16 cellular contexts compared by ENCODE assay signal in the genomic region with DNA sequence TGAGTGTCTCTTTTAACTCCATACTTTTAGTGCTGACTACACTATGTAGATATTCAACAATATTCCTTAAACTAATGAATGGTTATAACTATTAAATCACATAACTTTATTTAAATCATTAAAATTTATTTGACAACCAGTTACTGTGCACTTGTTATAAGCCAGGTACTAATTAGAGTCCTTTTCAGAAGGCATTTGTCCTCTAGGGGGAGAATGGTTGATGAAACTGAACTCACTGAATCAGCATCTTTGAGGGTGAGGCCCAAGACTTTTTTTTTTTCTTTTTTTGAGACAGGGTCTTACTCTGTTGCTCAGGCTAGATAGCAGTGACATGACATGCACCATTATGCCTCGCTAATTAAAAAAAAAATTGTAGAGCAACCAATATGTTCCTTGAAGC.
DNase-seq lines count a peak whose midpoint lies in the region; ATAC-seq and TF ChIP-seq lines count a peak whose summit lies in the region.
"Had no signal": no experiment of that assay in that cellular context is flagged by ENCODE, and none has a peak within 500 bp of the region (broad histone marks: within the 10 kb centered on the region; RNA-seq: fewer than 3 reads in every experiment).

No MANE protein-coding gene starts in this region.

- H3K9me3 ChIP-seq in cardiac muscle cell (ENCODE audit: low read depth) (no peaks in the 10 kb centered on the region), left ventricle myocardium inferior (replicated peaks) (no peaks in the 10 kb centered on the region), OCI-LY3 (ENCODE audit: insufficient read depth, low read length) (no peaks in the 10 kb centered on the region), endodermal cell (ENCODE audit: control insufficient read depth, low read length) (no peaks in the 10 kb centered on the region), HAP-1 (no peaks in the 10 kb centered on the region), left lung (no peaks in the 10 kb centered on the region)
- H3K9me3 ChIP-seq: gastroesophageal sphincter had no signal

- no peaks in the 10 kb centered on the region for H3K36me3 ChIP-seq in cardiac muscle cell
- no peaks in the 10 kb centered on the region for H3K36me3 ChIP-seq in left ventricle myocardium inferior
- no peaks in the 10 kb centered on the region for H3K36me3 ChIP-seq in OCI-LY3 (replicated peaks; ENCODE audit: low read depth, low read length)
- no peaks in the 10 kb centered on the region for H3K36me3 ChIP-seq in endodermal cell (ENCODE audit: control insufficient read depth, insufficient read depth, low read length)
- no peaks in the 10 kb centered on the region for H3K36me3 ChIP-seq in HAP-1 (replicated peaks)
- H3K36me3 ChIP-seq in left lung = no peaks in the 10 kb centered on the region
- H3K36me3 ChIP-seq: gastroesophageal sphincter had no signal

- no peak overlapping the region for H2AFZ ChIP-seq in OCI-LY3 (ENCODE audit: low read depth, low read length)

- intact Hi-C loops in left ventricle myocardium inferior (cut with micrococcal nuclease) = no loop called here
- intact Hi-C loops in left lung (cut with DNase I) = no loop called here

- H3K9me3 Mint-ChIP-seq in endodermal cell = no peaks in the 10 kb centered on the region
- H3K9me3 Mint-ChIP-seq: activated T-cell treated with anti-CD3 and anti-CD28 coated beads, Interleukin-2, amount 50 U/mL, for 24 hours; stimulated activated effector memory CD8-positive, alpha-beta T cell treated with anti-CD3 and anti-CD28 coated beads, Interleukin-12 subunit alpha, Interleukin-12 subunit beta, amount 100 ng/mL, for 72 hours had no signal

- no peak overlapping the region for H3K9ac ChIP-seq in OCI-LY3 (ENCODE audit: low read length)
- no peak overlapping the region for H3K9ac ChIP-seq in endodermal cell (ENCODE audit: extremely low read depth, low read length, poor library complexity, severe bottlenecking)

- TF ChIP-seq CTCF in cardiac muscle cell (IDR thresholded peaks at IDR 0.05; ENCODE audit: low read depth, low read length) (peak; percentile 19), left ventricle myocardium inferior (IDR thresholded peaks at IDR 0.05; ENCODE audit: borderline replicate concordance) (no peak), OCI-LY3 (IDR thresholded peaks at IDR 0.05; ENCODE audit: low read depth, low read length) (peak; percentile 33), endodermal cell (conservative IDR thresholded peaks at IDR 0.05) (peak; percentile 74), left lung (IDR thresholded peaks at IDR 0.05) (no peak)

- no peak overlapping the region for H3K4me3 Mint-ChIP-seq in endodermal cell
- H3K4me3 Mint-ChIP-seq: activated T-cell treated with anti-CD3 and anti-CD28 coated beads, Interleukin-2, amount 50 U/mL, for 24 hours; stimulated activated effector memory CD8-positive, alpha-beta T cell treated with anti-CD3 and anti-CD28 coated beads, Interleukin-12 subunit alpha, Interleukin-12 subunit beta, amount 100 ng/mL, for 72 hours had no signal

- no peaks in the 10 kb centered on the region for H3K27me3 Mint-ChIP-seq in endodermal cell (ENCODE audit: insufficient read depth)
- H3K27me3 Mint-ChIP-seq: activated T-cell treated with anti-CD3 and anti-CD28 coated beads, Interleukin-2, amount 50 U/mL, for 24 hours had no signal

- H3K27ac ChIP-seq in cardiac muscle cell (no peak overlapping the region), left ventricle myocardium inferior (replicated peaks) (no peak overlapping the region), OCI-LY3 (ENCODE audit: low read length) (no peak overlapping the region), endodermal cell (ENCODE audit: low read depth, low read length) (no peak overlapping the region), left lung (no peak overlapping the region)
- H3K27ac ChIP-seq: gastroesophageal sphincter had no signal

- no peaks in the 10 kb centered on the region for H3K79me2 ChIP-seq in OCI-LY3 (ENCODE audit: low read length)

- H4K20me1 ChIP-seq in OCI-LY3 (ENCODE audit: insufficient read depth, low read length) = no peaks in the 10 kb centered on the region

- H3K27ac Mint-ChIP-seq in endodermal cell = no peak overlapping the region
- H3K27ac Mint-ChIP-seq: activated T-cell treated with anti-CD3 and anti-CD28 coated beads, Interleukin-2, amount 50 U/mL, for 24 hours; stimulated activated effector memory CD8-positive, alpha-beta T cell treated with anti-CD3 and anti-CD28 coated beads, Interleukin-12 subunit alpha, Interleukin-12 subunit beta, amount 100 ng/mL, for 72 hours had no signal

- H3K4me3 ChIP-seq in cardiac muscle cell (no peak overlapping the region), left ventricle myocardium inferior (no peak overlapping the region), OCI-LY3 (ENCODE audit: low read length) (no peak overlapping the region), endodermal cell (ENCODE audit: low read length) (no peak overlapping the region), HAP-1 (no peak overlapping the region), left lung (no peak overlapping the region)
- H3K4me3 ChIP-seq: gastroesophageal sphincter had no signal

- no peaks in the 10 kb centered on the region for H3K36me3 Mint-ChIP-seq in endodermal cell (ENCODE audit: low read depth)
- H3K36me3 Mint-ChIP-seq: stimulated activated effector memory CD8-positive, alpha-beta T cell treated with anti-CD3 and anti-CD28 coated beads, Interleukin-12 subunit alpha, Interleukin-12 subunit beta, amount 100 ng/mL, for 72 hours had no signal

- no peaks in the 10 kb centered on the region for H3K27me3 ChIP-seq in cardiac muscle cell
- H3K27me3 ChIP-seq in left ventricle myocardium inferior (ENCODE audit: low read depth) = no peaks in the 10 kb centered on the region
- no peaks in the 10 kb centered on the region for H3K27me3 ChIP-seq in OCI-LY3 (ENCODE audit: low read depth, low read length)
- no peaks in the 10 kb centered on the region for H3K27me3 ChIP-seq in endodermal cell (ENCODE audit: control insufficient read depth, insufficient read depth, low read length, poor library complexity, severe bottlenecking)
- H3K27me3 ChIP-seq in HAP-1 (ENCODE audit: low read depth) = no peaks in the 10 kb centered on the region; the same call in 1 of the 2 replicates
- H3K27me3 ChIP-seq in left lung = no peaks in the 10 kb centered on the region
- H3K27me3 ChIP-seq: gastroesophageal sphincter had no signal

- H3K4me1 ChIP-seq in cardiac muscle cell (ENCODE audit: low read depth) (no peaks in the 10 kb centered on the region), left ventricle myocardium inferior (no peaks in the 10 kb centered on the region), OCI-LY3 (ENCODE audit: low read length) (no peaks in the 10 kb centered on the region), endodermal cell (ENCODE audit: control insufficient read depth, insufficient read depth, low read length) (peaks cover 5% of the 10 kb centered on the region), HAP-1 (no peaks in the 10 kb centered on the region), left lung (no peaks in the 10 kb centered on the region)
- H3K4me1 ChIP-seq: gastroesophageal sphincter had no signal

- in situ Hi-C loops in HAP-1 (cut with MboI; ENCODE audit: low sequenced_read_pairs) = loop anchor here (25.0 kb wide), 3 partner anchors 489 to 1089 kb away; no protein-coding TSS in a partner anchor

- no peak for ATAC-seq in left lung
- no peak for ATAC-seq in HG03342 (IDR thresholded peaks at IDR 0.05; ENCODE audit: unreplicated experiment)
- ATAC-seq: gastroesophageal sphincter; stimulated activated effector memory CD8-positive, alpha-beta T cell treated with anti-CD3 and anti-CD28 coated beads, Interleukin-12 subunit alpha, Interleukin-12 subunit beta, amount 100 ng/mL, for 72 hours had no signal

- no peak overlapping the region for H3K4me2 ChIP-seq in OCI-LY3 (ENCODE audit: low read length)

- WGBS in endodermal cell (ENCODE audit: insufficient coverage in 1 of 2, insufficient read length in 1 of 2), 2 experiments = 86 to 90% methylated on average over 1 of the region's 1 CpG

- DNase-seq in cardiac muscle cell (ENCODE audit: low read depth in 1 of 2, low spot score in 1 of 2) (no peak), left ventricle myocardium inferior (no peak), endodermal cell (no peak), HAP-1 (ENCODE audit: low spot score in 2 of 2) (no peak), left lung (no peak), amniotic stem cell (lab: John Stamatoyannopoulos, UW) (no peak)
- DNase-seq: activated CD4-positive, alpha-beta T cell treated with anti-CD3 and anti-CD28 coated beads for 4 hours; activated T-cell treated with anti-CD3 and anti-CD28 coated beads, Interleukin-2, amount 50 U/mL, for 24 hours; DMS 273 treated with DMSO at 0.1 percent for 48 hours; NCI-H187; stimulated activated CD4-positive, alpha-beta T cell treated with anti-CD3 and anti-CD28 coated beads, Interleukin-4, amount 100 ng/mL, for 1 hour; T-helper 1 cell had no signal

- peaks cover 2% of the 10 kb centered on the region for H3K4me1 Mint-ChIP-seq in endodermal cell
- H3K4me1 Mint-ChIP-seq: stimulated activated effector memory CD8-positive, alpha-beta T cell treated with anti-CD3 and anti-CD28 coated beads, Interleukin-12 subunit alpha, Interleukin-12 subunit beta, amount 100 ng/mL, for 72 hours had no signal

Comparison
In these comparisons a context has a peak if more than half of its experiments do, and no peak if none do; other contexts are left out.
1. CTCF ChIP-seq: peak in cardiac muscle cell (single experiment), OCI-LY3 (single experiment) and endodermal cell (single experiment); none in left ventricle myocardium inferior (single experiment) and left lung (0 of 2).